1 cellular context compared by ENCODE assay signal in the genomic region with DNA sequence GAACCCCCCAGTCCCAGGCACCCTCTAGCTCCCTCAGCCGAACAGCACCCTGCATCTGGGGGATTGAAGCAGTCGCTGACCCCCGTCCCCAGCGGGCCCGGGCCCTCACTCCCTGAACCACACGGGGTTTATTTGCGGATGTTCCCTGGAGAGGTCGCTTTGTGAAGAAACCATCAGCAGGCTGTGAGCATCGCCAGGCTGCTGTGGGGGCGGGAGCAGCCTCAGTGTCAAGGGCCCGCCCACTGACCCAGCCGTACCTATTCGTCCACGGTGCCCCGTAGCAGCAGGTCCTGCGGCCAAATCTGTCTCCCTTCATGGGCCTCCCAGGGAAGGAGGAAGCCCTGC.
TF ChIP-seq lines count a peak whose summit lies in the region.

No MANE protein-coding gene starts in this region.

TF ChIP-seq in HepG2, 621 proteins besides CTCF, POLR2A, EP300 and RAD21:
- TF ChIP-seq, protein P1, sequence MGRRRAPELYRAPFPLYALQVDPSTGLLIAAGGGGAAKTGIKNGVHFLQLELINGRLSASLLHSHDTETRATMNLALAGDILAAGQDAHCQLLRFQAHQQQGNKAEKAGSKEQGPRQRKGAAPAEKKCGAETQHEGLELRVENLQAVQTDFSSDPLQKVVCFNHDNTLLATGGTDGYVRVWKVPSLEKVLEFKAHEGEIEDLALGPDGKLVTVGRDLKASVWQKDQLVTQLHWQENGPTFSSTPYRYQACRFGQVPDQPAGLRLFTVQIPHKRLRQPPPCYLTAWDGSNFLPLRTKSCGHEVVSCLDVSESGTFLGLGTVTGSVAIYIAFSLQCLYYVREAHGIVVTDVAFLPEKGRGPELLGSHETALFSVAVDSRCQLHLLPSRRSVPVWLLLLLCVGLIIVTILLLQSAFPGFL (CRISPR knock-in tag; IDR thresholded peaks at IDR 0.05), result no peak
- no peak for TF ChIP-seq KIAA2018 (CRISPR knock-in tag; IDR thresholded peaks at IDR 0.05; ENCODE audit: borderline replicate concordance)
- TF ChIP-seq U2AF2 (IDR thresholded peaks at IDR 0.05; ENCODE audit: low read depth, low read length), result no peak
- no peak for TF ChIP-seq ZBTB1 (CRISPR knock-in tag; IDR thresholded peaks at IDR 0.05; ENCODE audit: borderline replicate concordance)
- no peak for TF ChIP-seq TP53 (CRISPR knock-in tag; conservative IDR thresholded peaks at IDR 0.05)
- no peak for TF ChIP-seq RERE (CRISPR knock-in tag; IDR thresholded peaks at IDR 0.05; ENCODE audit: low read depth)
- no peak for TF ChIP-seq ELF3 (CRISPR knock-in tag; IDR thresholded peaks at IDR 0.05)
- no peak for TF ChIP-seq PAWR (CRISPR knock-in tag; IDR thresholded peaks at IDR 0.05; ENCODE audit: borderline replicate concordance)
TF ChIP-seq in HepG2: peak in this region for 0.
